8 cellular contexts compared by ENCODE assay signal in the genomic region with DNA sequence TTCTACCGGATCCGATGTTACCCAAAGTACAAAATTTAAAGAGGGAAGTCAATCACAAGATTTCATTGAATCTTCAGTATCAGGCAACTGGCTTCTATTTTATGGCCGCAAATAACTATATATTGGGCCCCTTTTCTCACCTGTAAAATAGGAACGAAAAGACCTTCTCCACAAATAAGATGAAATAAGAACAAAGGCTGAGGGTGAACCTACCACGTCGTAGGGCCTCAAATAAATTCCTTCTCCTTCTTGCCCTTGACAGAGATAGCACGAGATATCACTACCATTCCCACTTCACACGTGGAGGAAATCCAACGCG. TPM values are rescaled to one million over a fixed set of nuclear protein-coding genes. Genes with fewer than 3 reads are reported as not detected.
A peak's percentile ranks its signal among the peaks of the same experiment; 100 is the strongest.
DNase-seq lines count a peak whose midpoint lies in the region; ATAC-seq and TF ChIP-seq lines count a peak whose summit lies in the region.

No MANE protein-coding gene starts in this region.

- ATAC-seq in natural killer cell, result no peak
- no peak for ATAC-seq in HG02642 (IDR thresholded peaks at IDR 0.05; ENCODE audit: poor library complexity, unreplicated experiment)
- ATAC-seq in HG03196 (IDR thresholded peaks at IDR 0.05; ENCODE audit: unreplicated experiment), result no peak

- H3K9ac ChIP-seq in Karpas-422 (ENCODE audit: low read length), result peak overlapping the region; percentile 86

- peak overlapping the region; percentile 91 for H3K4me2 ChIP-seq in Karpas-422 (ENCODE audit: low read depth, low read length, poor library complexity, severe bottlenecking)

- intact Hi-C loops in natural killer cell (cut with micrococcal nuclease), result loop anchor here (1.0 kb wide), 1 partner anchor 63 kb away; a partner anchor contains a TSS
- intact Hi-C loops in head of caudate nucleus (cut with DNase I), result loop anchor here (2.0 to 10.0 kb wide), 3 partner anchors 63 to 239 kb away; a partner anchor contains a TSS

- H3K27me3 Mint-ChIP-seq in natural killer cell (ENCODE audit: low read depth in 2 of 2), result no peaks in the 10 kb centered on the region

- DNase-seq in BE2C (no peak), Karpas-422 (no peak), coronary artery (ENCODE audit: low spot score) (no peak), natural killer cell (no peak), head of caudate nucleus (no peak), dermis blood vessel endothelial cell (no peak)

- H3K4me1 Mint-ChIP-seq in natural killer cell, result peaks cover 25 to 45% of the 10 kb centered on the region in 2 donors

- no peaks in the 10 kb centered on the region; the same call in 1 of the 2 replicates for H4K20me1 ChIP-seq in Karpas-422 (ENCODE audit: insufficient read depth, low read depth, low read length)

- H3K4me3 ChIP-seq in BE2C (ENCODE audit: low read depth, low read length) (peak overlapping the region; percentile 69), Karpas-422 (ENCODE audit: low read length) (peak overlapping the region; percentile 99), coronary artery (peak overlapping the region; percentile 87)

- H3K9me3 ChIP-seq in BE2C, result no peaks in the 10 kb centered on the region
- H3K9me3 ChIP-seq in Karpas-422 (ENCODE audit: low read length), result no peaks in the 10 kb centered on the region

- no peaks in the 10 kb centered on the region for H3K9me2 ChIP-seq in Karpas-422 (replicated peaks; ENCODE audit: insufficient read depth, low read length)

- no peak for TF ChIP-seq CTCF in BE2C (IDR thresholded peaks at IDR 0.05; ENCODE audit: low read depth, low read length)
- no peak for TF ChIP-seq CTCF in coronary artery (IDR thresholded peaks at IDR 0.05)
- TF ChIP-seq CTCF in natural killer cell (IDR thresholded peaks at IDR 0.05), result no peak

- H3K9me3 Mint-ChIP-seq in natural killer cell, result no peaks in the 10 kb centered on the region

- peaks cover 8% of the 10 kb centered on the region for H3K36me3 ChIP-seq in BE2C
- peaks cover 17% of the 10 kb centered on the region; the same call in 1 of the 2 replicates for H3K36me3 ChIP-seq in Karpas-422 (ENCODE audit: insufficient read depth, low read length)

- H3K27me3 ChIP-seq in BE2C, result no peaks in the 10 kb centered on the region
- no peaks in the 10 kb centered on the region for H3K27me3 ChIP-seq in Karpas-422 (ENCODE audit: low read length)

- H3K4me3 Mint-ChIP-seq in natural killer cell, result peak overlapping the region; percentile 98

- peak overlapping the region; percentile 48; the same call in 1 of the 2 replicates for H2AFZ ChIP-seq in Karpas-422 (ENCODE audit: low read length)

- H3K27ac Mint-ChIP-seq in natural killer cell, result peak overlapping the region; percentile 98 to 99

- peaks cover 51% of the 10 kb centered on the region for H3K79me2 ChIP-seq in Karpas-422 (ENCODE audit: low read length)

- H3K27ac ChIP-seq in Karpas-422 (ENCODE audit: low read length), result peak overlapping the region; percentile 55
- H3K27ac ChIP-seq in coronary artery, result peak overlapping the region; percentile 66 to 84

- no peaks in the 10 kb centered on the region for H3K36me3 Mint-ChIP-seq in natural killer cell

- H3K4me1 ChIP-seq in BE2C (no peaks in the 10 kb centered on the region), Karpas-422 (ENCODE audit: low read length) (peaks cover 17% of the 10 kb centered on the region)

RNA-seq across cellular contexts. Expression of a gene that starts 0.8 kb away (rescaled TPM):
- 11.8 TPM for polyA plus RNA-seq in BE2C (2012; ENCODE audit: insufficient read depth, insufficient read length, low read depth)
- 40.3 and 45.2 TPM in 2 replicates for total RNA-seq in Karpas-422 (2014; rRNA removed; shearing (Covaris generic); ENCODE audit: low replicate concordance)
- total RNA-seq in natural killer cell (10 to 100 TPM; 36.0 to 43.8 (median 39.4) TPM), dermis blood vessel endothelial cell (9.6 and 21.4 TPM in 2 replicates)
